Comparison of ENCODE assay signal across 1 cellular context in the genomic region with DNA sequence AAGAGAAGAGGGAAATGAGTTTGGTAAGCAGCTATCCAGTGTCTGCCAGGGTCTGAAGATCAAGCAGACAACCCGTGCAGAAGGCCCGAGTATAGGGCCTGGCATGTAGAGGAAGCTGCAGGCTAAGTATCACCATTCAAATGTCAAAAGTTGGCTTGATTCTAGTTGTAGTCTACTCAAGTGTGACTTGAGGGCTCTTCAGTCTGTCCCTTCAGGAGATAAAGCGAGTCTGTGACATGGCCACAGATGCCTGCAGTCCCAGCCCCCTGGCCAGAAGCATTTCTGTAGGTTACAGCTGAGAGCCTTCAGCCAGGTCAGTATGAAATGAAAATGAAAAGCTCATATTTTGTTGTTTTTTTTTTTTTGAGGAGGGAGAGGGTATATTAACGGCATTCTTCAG.
TF ChIP-seq lines count a peak whose summit lies in the region.

No MANE protein-coding gene starts in this region.

TF ChIP-seq in WTC11, 78 proteins besides CTCF, POLR2A, EP300 and RAD21 (continued from another document):
- no peak for TF ChIP-seq ARID4B (CRISPR knock-in tag; IDR thresholded peaks at IDR 0.05; ENCODE audit: borderline replicate concordance)
- no peak for TF ChIP-seq NFATC4 (CRISPR knock-in tag; IDR thresholded peaks at IDR 0.05)
- no peak for TF ChIP-seq ZNF138 (CRISPR knock-in tag; conservative IDR thresholded peaks at IDR 0.05)
- no peak for TF ChIP-seq TEAD4 (CRISPR knock-in tag; IDR thresholded peaks at IDR 0.05)
- TF ChIP-seq PRRX2 (CRISPR knock-in tag; IDR thresholded peaks at IDR 0.05): no peak
